Comparison of ENCODE assay signal across 1 cellular context in genomic region chr16:2950773-2951172, GRCh38.
A peak's percentile ranks its signal among the peaks of the same experiment; 100 is the strongest.
TF ChIP-seq lines count a peak whose summit lies in the region.

No MANE protein-coding gene starts in this region.

TF ChIP-seq in K562, 482 proteins besides CTCF, POLR2A, EP300 and RAD21 (continues in another document):
- TF ChIP-seq CCAR2 (IDR thresholded peaks at IDR 0.05; ENCODE audit: low read depth, low read length) (no peak), BRD9 (IDR thresholded peaks at IDR 0.05; ENCODE audit: low read depth, partially characterized antibody) (no peak), ARHGAP35 (IDR thresholded peaks at IDR 0.05; ENCODE audit: partially characterized antibody) (no peak), GABPB2 (CRISPR knock-in tag; conservative IDR thresholded peaks at IDR 0.05) (no peak), CTCFL (IDR thresholded peaks at IDR 0.05; ENCODE audit: borderline replicate concordance, insufficient read depth, low read depth, low read length, poor library complexity, severe bottlenecking) (peak; percentile 33), BHLHE40 (IDR thresholded peaks at IDR 0.05; ENCODE audit: low read length) (peak; percentile 64), CUX1 (CRISPR knock-in tag; IDR thresholded peaks at IDR 0.05) (no peak), XRCC3 (IDR thresholded peaks at IDR 0.05) (no peak), SMC3 (conservative IDR thresholded peaks at IDR 0.05; ENCODE audit: insufficient read depth, low read depth, low read length) (0 out of 2 replicates have a peak, but pooled peaks have one; percentile 24), PHF8 (IDR thresholded peaks at IDR 0.05; ENCODE audit: borderline replicate concordance, low read length) (no peak), HLTF (IDR thresholded peaks at IDR 0.05) (no peak), ZNF583 (CRISPR knock-in tag; IDR thresholded peaks at IDR 0.05) (no peak), NCOA1 (IDR thresholded peaks at IDR 0.05; ENCODE audit: low read depth) (no peak), U2AF1 (optimal IDR thresholded peaks at IDR 0.05; ENCODE audit: low read depth, low read length) (no peak), ZNF174 (CRISPR knock-in tag; IDR thresholded peaks at IDR 0.05) (no peak), TCFL5 (CRISPR knock-in tag; conservative IDR thresholded peaks at IDR 0.05) (no peak), UBTF (IDR thresholded peaks at IDR 0.05; ENCODE audit: borderline replicate concordance in 1 of 2, low read depth in 2 of 2, low read length in 2 of 2) (peak in 1 of 2 experiments; percentile 91; a peak in 2 of 4 replicates), MEIS2 (IDR thresholded peaks at IDR 0.05; ENCODE audit: partially characterized antibody) (peak; percentile 39), YY1 (IDR thresholded peaks at IDR 0.05; ENCODE audit: borderline replicate concordance in 1 of 3, control insufficient read depth in 1 of 3, extremely low read depth in 1 of 3, insufficient read depth in 3 of 3, insufficient read length in 1 of 3, insufficient replicate concordance in 2 of 3, low read depth in 1 of 3, low read length in 2 of 3) (peak in 1 of 3 experiments; percentile 17), ZC3H11A (IDR thresholded peaks at IDR 0.05; ENCODE audit: low read depth, low read length) (no peak), CREB3 (tag; conservative IDR thresholded peaks at IDR 0.05; ENCODE audit: low read depth) (no peak), RBM34 (IDR thresholded peaks at IDR 0.05; ENCODE audit: borderline replicate concordance, insufficient read depth, low read length) (no peak), NEUROD1 (IDR thresholded peaks at IDR 0.05; ENCODE audit: borderline replicate concordance, low read depth, low read length, partially characterized antibody) (no peak), ATF2 (CRISPR knock-in tag; IDR thresholded peaks at IDR 0.05) (no peak), SLC30A9 (CRISPR knock-in tag; IDR thresholded peaks at IDR 0.05) (no peak), ZBTB40 (IDR thresholded peaks at IDR 0.05) (no peak), ZBTB40 (CRISPR knock-in tag; IDR thresholded peaks at IDR 0.05) (no peak), MYNN (IDR thresholded peaks at IDR 0.05) (0 out of 2 replicates have a peak, but pooled peaks have one; percentile 20), MYNN (CRISPR knock-in tag; IDR thresholded peaks at IDR 0.05) (no peak), E2F3 (CRISPR knock-in tag; IDR thresholded peaks at IDR 0.05) (no peak), ZNF449 (CRISPR knock-in tag; IDR thresholded peaks at IDR 0.05) (no peak), CREB1 (IDR thresholded peaks at IDR 0.05) (no peak), CREB1 (CRISPR knock-in tag; IDR thresholded peaks at IDR 0.05) (peak; percentile 28; the same call in 1 of the 2 replicates)
